1 cellular context compared by ENCODE assay signal in genomic region chr11:35618497-35619029, GRCh38.
TF ChIP-seq lines count a peak whose summit lies in the region.

No MANE protein-coding gene starts in this region.

TF ChIP-seq in endothelial cell of umbilical vein, 7 proteins besides CTCF, POLR2A, EP300 and RAD21:
- TF ChIP-seq EZH2 (IDR thresholded peaks at IDR 0.05; ENCODE audit: borderline replicate concordance, low read depth, low read length, severe bottlenecking): no peak
- no peak for TF ChIP-seq MYC (IDR thresholded peaks at IDR 0.05; ENCODE audit: low read depth, low read length)
- TF ChIP-seq GATA2 (IDR thresholded peaks at IDR 0.05; ENCODE audit: insufficient read depth, insufficient read length, low read depth, low read length): no peak
- no peak for TF ChIP-seq FOS (IDR thresholded peaks at IDR 0.05; ENCODE audit: borderline replicate concordance, insufficient read depth, low read length)
- no peak for TF ChIP-seq JUN (IDR thresholded peaks at IDR 0.05; ENCODE audit: borderline replicate concordance, insufficient read depth, insufficient read length, low read depth)
- TF ChIP-seq MAX (IDR thresholded peaks at IDR 0.05; ENCODE audit: insufficient read depth, insufficient read length): no peak
- no peak for TF ChIP-seq POLR2AphosphoS5 (IDR thresholded peaks at IDR 0.05; ENCODE audit: insufficient read depth, low read depth, low read length)
